1 cellular context compared by ENCODE assay signal in the genomic region with DNA sequence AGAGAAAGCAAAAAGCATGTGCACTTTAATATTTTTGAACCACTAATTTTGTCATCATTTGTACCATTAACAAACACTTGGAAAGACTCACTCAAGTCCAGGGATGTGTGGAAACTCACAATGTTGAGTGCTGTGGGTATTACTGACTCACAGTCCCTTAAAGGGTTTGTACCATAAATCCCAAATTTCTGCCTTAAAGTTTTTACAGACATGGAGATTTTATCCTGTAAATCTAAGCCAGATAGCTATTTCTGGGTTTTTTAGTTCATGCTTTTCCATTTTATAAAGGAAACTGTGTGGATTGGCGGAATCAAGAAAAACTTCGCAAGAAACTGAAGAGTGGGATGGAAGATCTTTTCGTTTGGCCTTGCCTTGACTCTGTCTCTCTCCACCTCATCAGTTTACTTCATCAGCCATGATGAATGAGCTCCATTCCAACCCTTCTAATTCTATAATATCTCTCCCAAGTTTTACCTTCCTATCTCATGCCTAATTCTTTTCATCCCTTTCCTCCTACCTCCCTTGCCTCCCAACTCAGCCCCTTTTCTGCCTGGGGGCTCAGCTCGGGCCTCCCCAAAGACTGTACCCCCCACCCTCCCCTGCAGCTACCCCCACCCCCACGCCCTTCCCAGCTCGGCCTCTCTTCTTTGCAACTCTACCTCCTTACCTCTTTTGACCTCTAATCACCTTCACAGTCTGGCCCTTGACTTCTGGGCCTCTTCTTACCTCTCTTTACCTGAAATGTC.
TF ChIP-seq lines count a peak whose summit lies in the region.

No MANE protein-coding gene starts in this region.

TF ChIP-seq in HCT116, 20 proteins besides CTCF, POLR2A, EP300 and RAD21 (continued from another document):
- TF ChIP-seq, protein P1, sequence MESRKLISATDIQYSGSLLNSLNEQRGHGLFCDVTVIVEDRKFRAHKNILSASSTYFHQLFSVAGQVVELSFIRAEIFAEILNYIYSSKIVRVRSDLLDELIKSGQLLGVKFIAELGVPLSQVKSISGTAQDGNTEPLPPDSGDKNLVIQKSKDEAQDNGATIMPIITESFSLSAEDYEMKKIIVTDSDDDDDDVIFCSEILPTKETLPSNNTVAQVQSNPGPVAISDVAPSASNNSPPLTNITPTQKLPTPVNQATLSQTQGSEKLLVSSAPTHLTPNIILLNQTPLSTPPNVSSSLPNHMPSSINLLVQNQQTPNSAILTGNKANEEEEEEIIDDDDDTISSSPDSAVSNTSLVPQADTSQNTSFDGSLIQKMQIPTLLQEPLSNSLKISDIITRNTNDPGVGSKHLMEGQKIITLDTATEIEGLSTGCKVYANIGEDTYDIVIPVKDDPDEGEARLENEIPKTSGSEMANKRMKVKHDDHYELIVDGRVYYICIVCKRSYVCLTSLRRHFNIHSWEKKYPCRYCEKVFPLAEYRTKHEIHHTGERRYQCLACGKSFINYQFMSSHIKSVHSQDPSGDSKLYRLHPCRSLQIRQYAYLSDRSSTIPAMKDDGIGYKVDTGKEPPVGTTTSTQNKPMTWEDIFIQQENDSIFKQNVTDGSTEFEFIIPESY (IDR thresholded peaks at IDR 0.05; ENCODE audit: extremely low read depth, insufficient replicate concordance, low read length), result no peak
- no peak for TF ChIP-seq EGR1 (IDR thresholded peaks at IDR 0.05; ENCODE audit: low read depth)
